In the genomic region with DNA sequence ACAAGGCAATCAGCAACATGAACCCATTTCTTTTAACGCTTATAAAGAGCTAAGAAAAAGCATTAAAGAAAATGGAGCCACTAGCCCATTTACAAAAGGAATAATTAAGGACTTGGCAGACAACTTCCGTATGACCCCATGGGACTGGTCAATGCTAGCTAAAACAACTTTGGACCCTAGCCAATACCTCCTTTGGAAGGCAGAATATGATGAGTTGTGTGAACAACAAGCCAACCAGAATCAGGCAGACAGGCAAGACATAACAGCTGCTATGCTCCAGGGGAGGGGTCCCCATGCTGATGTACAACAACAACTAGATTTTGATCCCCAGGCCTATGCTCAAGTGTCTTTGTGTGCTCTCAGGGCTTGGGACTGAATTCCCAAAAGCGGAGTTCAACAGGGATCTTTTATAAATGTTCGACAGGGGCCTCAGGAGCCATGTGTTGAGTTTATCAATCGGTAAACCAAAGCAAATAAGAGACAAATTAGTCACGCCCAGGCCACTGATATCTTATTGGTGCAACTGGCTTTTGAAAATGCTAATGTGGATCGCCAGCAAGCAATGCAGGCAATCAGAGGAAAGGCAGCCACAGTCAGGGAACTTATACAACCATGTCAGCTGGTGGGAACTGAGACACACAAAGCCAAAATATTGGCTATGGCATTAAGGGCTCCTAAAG, we compare ENCODE assay signal across 21 cellular contexts.
"Had no signal": no experiment of that assay in that cellular context is flagged by ENCODE, and none has a peak within 500 bp of the region (broad histone marks: within the 10 kb centered on the region; RNA-seq: fewer than 3 reads in every experiment).

No MANE protein-coding gene starts in this region.

- H3K27ac Mint-ChIP-seq: activated naive CD8-positive, alpha-beta T cell treated with anti-CD3 and anti-CD28 coated beads for 36 hours; mesothelial cell of epicardium; nephron progenitor cell; stimulated activated memory B cell treated with anti-CD40 and anti-IgM and Interleukin-4, amounts not matched to agents 10 μg/mL and 1 μg/mL and 100 μg/mL, for 72 hours; T-helper 17 cell had no signal

- DNase-seq: activated CD4-positive, alpha-beta T cell treated with anti-CD3 and anti-CD28 coated beads, Interleukin-2, amount 50 U/mL, for 4 hours; activated naive CD8-positive, alpha-beta T cell treated with anti-CD3 and anti-CD28 coated beads for 36 hours; amniotic stem cell; body of pancreas; colonic mucosa; foreskin keratinocyte; hippocampal formation; islet precursor cell; nephron progenitor cell; occipital lobe; posterior cingulate gyrus; sigmoid colon; spleen; stimulated activated CD4-positive, alpha-beta T cell treated with anti-CD3 and anti-CD28 coated beads, Interleukin-4, amount 100 ng/mL, for 4 hours; T-helper 17 cell; upper lobe of right lung had no signal

- H3K4me3 ChIP-seq: body of pancreas, colonic mucosa, sigmoid colon, spleen, thoracic aorta, upper lobe of right lung had no signal

- ATAC-seq: body of pancreas; foreskin keratinocyte; left lobe of liver; stimulated activated memory B cell treated with anti-CD40 and anti-IgM and Interleukin-4, amounts not matched to agents 10 μg/mL and 1 μg/mL and 100 μg/mL, for 72 hours; T-helper 17 cell; upper lobe of right lung had no signal

- H3K9me3 ChIP-seq: body of pancreas, colonic mucosa, sigmoid colon, spleen, thoracic aorta, upper lobe of right lung had no signal

- H3K27me3 ChIP-seq: body of pancreas, colonic mucosa, foreskin keratinocyte, sigmoid colon, spleen, upper lobe of right lung had no signal

- H3K4me1 ChIP-seq: colonic mucosa, foreskin keratinocyte, sigmoid colon, spleen, upper lobe of right lung had no signal

- H3K36me3 Mint-ChIP-seq: activated naive CD8-positive, alpha-beta T cell treated with anti-CD3 and anti-CD28 coated beads for 36 hours; mesothelial cell of epicardium; stimulated activated memory B cell treated with anti-CD40 and anti-IgM and Interleukin-4, amounts not matched to agents 10 μg/mL and 1 μg/mL and 100 μg/mL, for 72 hours had no signal

- H3K9me3 Mint-ChIP-seq: stimulated activated memory B cell treated with anti-CD40 and anti-IgM and Interleukin-4, amounts not matched to agents 10 μg/mL and 1 μg/mL and 100 μg/mL, for 72 hours had no signal

- H3K36me3 ChIP-seq: colonic mucosa, sigmoid colon, spleen, thoracic aorta, upper lobe of right lung had no signal

- H3K27me3 Mint-ChIP-seq: activated naive CD8-positive, alpha-beta T cell treated with anti-CD3 and anti-CD28 coated beads for 36 hours; central memory CD8-positive, alpha-beta T cell; stimulated activated memory B cell treated with anti-CD40 and anti-IgM and Interleukin-4, amounts not matched to agents 10 μg/mL and 1 μg/mL and 100 μg/mL, for 72 hours; T-helper 17 cell had no signal

- H3K4me3 Mint-ChIP-seq: activated naive CD8-positive, alpha-beta T cell treated with anti-CD3 and anti-CD28 coated beads for 36 hours; central memory CD8-positive, alpha-beta T cell; mesothelial cell of epicardium; nephron progenitor cell; stimulated activated memory B cell treated with anti-CD40 and anti-IgM and Interleukin-4, amounts not matched to agents 10 μg/mL and 1 μg/mL and 100 μg/mL, for 72 hours; T-helper 17 cell had no signal

- H3K27ac ChIP-seq: body of pancreas, colonic mucosa, foreskin keratinocyte, sigmoid colon, spleen, thoracic aorta, upper lobe of right lung had no signal

- H3K4me1 Mint-ChIP-seq: activated naive CD8-positive, alpha-beta T cell treated with anti-CD3 and anti-CD28 coated beads for 36 hours; central memory CD8-positive, alpha-beta T cell; mesothelial cell of epicardium; stimulated activated memory B cell treated with anti-CD40 and anti-IgM and Interleukin-4, amounts not matched to agents 10 μg/mL and 1 μg/mL and 100 μg/mL, for 72 hours; T-helper 17 cell had no signal
